10 cellular contexts compared by ENCODE assay signal in genomic region chr13:112740502-112741131, GRCh38. TPM values are rescaled to one million over a fixed set of nuclear protein-coding genes. Genes with fewer than 3 reads are reported as not detected.
DNase-seq lines count a peak whose midpoint lies in the region; ATAC-seq and TF ChIP-seq lines count a peak whose summit lies in the region.
"Had no signal": no experiment of that assay in that cellular context is flagged by ENCODE, and none has a peak within 500 bp of the region (broad histone marks: within the 10 kb centered on the region; RNA-seq: fewer than 3 reads in every experiment).

No MANE protein-coding gene starts in this region.

- TF ChIP-seq CTCF in MCF 10A (IDR thresholded peaks at IDR 0.05; ENCODE audit: unreplicated experiment) (no peak), mammary epithelial cell (conservative IDR thresholded peaks at IDR 0.05 in 1 of 2, IDR thresholded peaks at IDR 0.05 in 1 of 2; ENCODE audit: extremely low read depth in 1 of 2, insufficient read depth in 1 of 2, low read depth in 1 of 2, low read length in 2 of 2) (no peak), fibroblast of lung (conservative IDR thresholded peaks at IDR 0.05 in 1 of 2, IDR thresholded peaks at IDR 0.05 in 1 of 2; ENCODE audit: low read depth in 1 of 2, low read length in 2 of 2) (no peak)

- DNase-seq in MCF 10A (ENCODE audit: unreplicated experiment) (peak; percentile 26), mammary epithelial cell (no peak), fibroblast of lung (ENCODE audit: low read depth in 2 of 2) (peak; percentile 56 to 89), myocyte (ENCODE audit: low read depth) (peak; percentile 70), LoVo (ENCODE audit: low spot score) (no peak), NAMALWA (ENCODE audit: low spot score) (no peak)
- DNase-seq: stimulated activated CD4-positive, alpha-beta T cell treated with anti-CD3 and anti-CD28 coated beads, Interleukin-1b, Interleukin-23, amount 100 ng/mL, for 48 hours had no signal

- H3K27me3 ChIP-seq in mammary epithelial cell (ENCODE audit: insufficient read depth, low read length) = no peaks in the 10 kb centered on the region
- H3K27me3 ChIP-seq in fibroblast of lung (ENCODE audit: control insufficient read depth, insufficient read depth, low read length) = no peaks in the 10 kb centered on the region

- POLR2A ChIA-PET in MCF 10A (lab: Yijun Ruan, JAX) = interaction anchor here (1.6 to 2.2 kb wide), 2 partner anchors 15 to 29 kb away, joined by 3 to 4 read pairs; no protein-coding TSS in a partner anchor

- H2AFZ ChIP-seq in mammary epithelial cell (ENCODE audit: low read depth, low read length) (no peak overlapping the region), fibroblast of lung (ENCODE audit: low read length) (peak overlapping the region; percentile 9)

- 97% methylated on average over 18 of the region's 19 CpGs for WGBS in mammary epithelial cell (ENCODE audit: low coverage, missing lambda C conversion rate)

- in situ Hi-C loops in mammary epithelial cell (cut with MboI; ENCODE audit: low sequenced_read_pairs in 2 of 2) = no loop called here

- H3K36me3 ChIP-seq in mammary epithelial cell (ENCODE audit: insufficient read depth, low read length) = no peaks in the 10 kb centered on the region
- no peaks in the 10 kb centered on the region for H3K36me3 ChIP-seq in fibroblast of lung (ENCODE audit: control insufficient read depth, insufficient read depth, low read length)

- no peaks in the 10 kb centered on the region for H3K9me3 ChIP-seq in mammary epithelial cell (replicated peaks; ENCODE audit: insufficient read depth, low read length)
- H3K9me3 ChIP-seq in fibroblast of lung (ENCODE audit: control insufficient read depth, insufficient read depth, low read depth, low read length) = no peaks in the 10 kb centered on the region
- H3K9me3 ChIP-seq: A549 had no signal

- H3K4me3 ChIP-seq in mammary epithelial cell (replicated peaks in 1 of 3; ENCODE audit: insufficient read depth in 1 of 3, low read depth in 2 of 3, low read length in 3 of 3) = no peak overlapping the region
- peak overlapping the region in 1 of 4 experiments; percentile 12 for H3K4me3 ChIP-seq in fibroblast of lung (replicated peaks in 1 of 4; ENCODE audit: control extremely low read depth in 1 of 4, insufficient read depth in 1 of 4, low read depth in 3 of 4, low read length in 4 of 4)
- H3K4me3 ChIP-seq: A549 had no signal

- no peak overlapping the region for H3K4me2 ChIP-seq in mammary epithelial cell (ENCODE audit: insufficient read depth, low read depth, low read length)
- H3K4me2 ChIP-seq in fibroblast of lung (ENCODE audit: extremely low read depth, insufficient read depth, low read length) = peak overlapping the region; percentile 17
- H3K4me2 ChIP-seq: A549 had no signal

- ATAC-seq in HG03139 (IDR thresholded peaks at IDR 0.05; ENCODE audit: unreplicated experiment) (no peak), GM21447 (IDR thresholded peaks at IDR 0.05; ENCODE audit: unreplicated experiment) (no peak)
- ATAC-seq: A549 had no signal

- H3K4me1 ChIP-seq in mammary epithelial cell (ENCODE audit: insufficient read depth, low read length) (peaks cover 11% of the 10 kb centered on the region), fibroblast of lung (ENCODE audit: control insufficient read depth, extremely low read depth, insufficient read depth, low read length) (peaks cover 16% of the 10 kb centered on the region)
- H3K4me1 ChIP-seq: A549 had no signal

- H3K9me3 Mint-ChIP-seq in MCF 10A (ENCODE audit: unreplicated experiment) = no peaks in the 10 kb centered on the region

- CTCF ChIA-PET in MCF 10A (lab: Yijun Ruan, JAX) = interaction anchor here (0.5 to 1.1 kb wide), 4 partner anchors 107 to 187 kb away, joined by 3 to 4 read pairs (median 4); no protein-coding TSS in a partner anchor
- CTCF ChIA-PET in mammary epithelial cell (lab: Charles Lee; ENCODE audit: low non-redundant PET) = interaction anchor here (0.6 kb wide), 1 partner anchor 281 kb away, joined by 3 read pairs; no protein-coding TSS in a partner anchor

- intact Hi-C loops in MCF 10A (cut with micrococcal nuclease) = no loop called here
- intact Hi-C loops in mammary epithelial cell (cut with micrococcal nuclease) = no loop called here

- BruUV-seq in MCF 10A (replicated peaks; lab: Mats Ljungman, UMichigan) (no TSS peak), mammary epithelial cell (replicated peaks; lab: Mats Ljungman, UMichigan) (no TSS peak)

- no peaks in the 10 kb centered on the region for H3K36me3 Mint-ChIP-seq in MCF 10A (ENCODE audit: insufficient read depth, unreplicated experiment)

- H3K27me3 Mint-ChIP-seq in MCF 10A (ENCODE audit: insufficient read depth, unreplicated experiment) = no peaks in the 10 kb centered on the region

- H3K79me2 ChIP-seq in mammary epithelial cell (ENCODE audit: insufficient read depth, low read length) (peaks cover 30% of the 10 kb centered on the region), fibroblast of lung (ENCODE audit: control insufficient read depth, insufficient read depth, low read length) (peaks cover 2% of the 10 kb centered on the region)

- H3K27ac ChIP-seq in mammary epithelial cell (ENCODE audit: insufficient read depth, low read depth, low read length) = no peak overlapping the region
- H3K27ac ChIP-seq in fibroblast of lung (ENCODE audit: insufficient read depth, low read length) = peak overlapping the region; percentile 90
- H3K27ac ChIP-seq: A549 had no signal

- H3K9ac ChIP-seq in mammary epithelial cell (ENCODE audit: insufficient read depth, low read length) (no peak overlapping the region), fibroblast of lung (ENCODE audit: insufficient read depth, low read length) (peak overlapping the region; percentile 62)

- H4K20me1 ChIP-seq in mammary epithelial cell (ENCODE audit: insufficient read depth, low read length) = no peaks in the 10 kb centered on the region
- no peaks in the 10 kb centered on the region for H4K20me1 ChIP-seq in fibroblast of lung (ENCODE audit: control insufficient read depth, extremely low read depth, insufficient read depth, low read length)

- no peak overlapping the region for H3K27ac Mint-ChIP-seq in MCF 10A (ENCODE audit: low read depth, unreplicated experiment)

- peaks cover 17% of the 10 kb centered on the region for H3K4me1 Mint-ChIP-seq in MCF 10A (ENCODE audit: insufficient read depth, unreplicated experiment)

- dilution Hi-C loops in mammary epithelial cell (cut with HindIII; ENCODE audit: low sequenced_read_pairs) = loop anchor here (5.0 kb wide), 1 partner anchor 77 kb away; no protein-coding TSS in a partner anchor

- no peak overlapping the region for H3K4me3 Mint-ChIP-seq in MCF 10A (ENCODE audit: unreplicated experiment)

RNA-seq across cellular contexts. Expression of gene ATP11A, which starts 50.8 kb away (rescaled TPM):
- total RNA-seq in MCF 10A (2022) (41.2 and 42.7 TPM in 2 replicates), mammary epithelial cell (10 to 100 TPM; 13.2 to 36.9 TPM), fibroblast of lung (4.6 and 7.8 TPM in 2 replicates), myocyte (8.0 and 9.9 TPM in 2 replicates)
- polyA plus RNA-seq in mammary epithelial cell (3.5 TPM), fibroblast of lung (2.3 and 3.9 TPM in 2 replicates)
- polyA minus RNA-seq in mammary epithelial cell (38.6 TPM), fibroblast of lung (ENCODE audit: low replicate concordance) (54.2 and 58.2 TPM in 2 replicates)
- 7.1 and 8.7 TPM in 2 replicates for polyA plus RNA-seq in fibroblast of lung (2012)
- 11.2 TPM for polyA plus RNA-seq in myocyte (2012)

Comparison
In these comparisons a context has a peak if more than half of its experiments do, and no peak if none do; other contexts are left out.
1. DNase-seq: peak in MCF 10A (single experiment), fibroblast of lung (2 of 2) and myocyte (single experiment); none in mammary epithelial cell (single experiment), LoVo (single experiment) and NAMALWA (single experiment).